ENCODE assay signal across 14 cellular contexts in genomic region chr15:95300958-95301357, GRCh38.
DNase-seq lines count a peak whose midpoint lies in the region; ATAC-seq and TF ChIP-seq lines count a peak whose summit lies in the region.
"Had no signal": no experiment of that assay in that cellular context is flagged by ENCODE, and none has a peak within 500 bp of the region (broad histone marks: within the 10 kb centered on the region; RNA-seq: fewer than 3 reads in every experiment).

No MANE protein-coding gene starts in this region.

- DNase-seq in MCF 10A (ENCODE audit: unreplicated experiment) (peak; percentile 7), breast epithelium (ENCODE audit: low spot score in 2 of 2) (no peak), astrocyte of the hippocampus (ENCODE audit: low read depth, low spot score) (peak; percentile 60), hepatic stellate cell (ENCODE audit: low spot score) (peak; percentile 41), thyroid gland (no peak), sciatic nerve (ENCODE audit: low spot score) (no peak), NCI-H2227 (lab: John Stamatoyannopoulos, UW; ENCODE audit: unreplicated experiment) (no peak)
- DNase-seq in stimulated activated CD4-positive, alpha-beta T cell treated with anti-CD3 and anti-CD28 coated beads, Interleukin-1b, Interleukin-23, amount 100 ng/mL, for 48 hours = no peak
- DNase-seq: activated CD8-positive, alpha-beta T cell treated with anti-CD3 and anti-CD28 coated beads for 36 hours; activated effector memory CD4-positive, alpha-beta T cell treated with anti-CD3 and anti-CD28 coated beads, Interleukin-2, amount 50 U/mL, for 16 hours; effector memory CD8-positive, alpha-beta T cell; islet precursor cell had no signal

- BruUV-seq in MCF 10A (replicated peaks; lab: Mats Ljungman, UMichigan) = no TSS peak

- H3K27me3 ChIP-seq in breast epithelium (no peaks in the 10 kb centered on the region), thyroid gland (no peaks in the 10 kb centered on the region)
- H3K27me3 ChIP-seq: vagina had no signal

- H3K27ac Mint-ChIP-seq in MCF 10A (ENCODE audit: low read depth, unreplicated experiment) = no peak overlapping the region
- H3K27ac Mint-ChIP-seq: activated CD8-positive, alpha-beta T cell treated with anti-CD3 and anti-CD28 coated beads for 36 hours; effector memory CD8-positive, alpha-beta T cell; stimulated activated memory B cell treated with anti-CD40 and anti-IgM and Interleukin-4, amounts not matched to agents 10 μg/mL and 1 μg/mL and 100 μg/mL, for 72 hours had no signal

- intact Hi-C loops in MCF 10A (cut with micrococcal nuclease) = no loop called here
- intact Hi-C loops in breast epithelium (cut with DNase I; ENCODE audit: low total_unique reads) = no loop called here
- intact Hi-C loops in thyroid gland (cut with DNase I) = loop anchor here (10.0 kb wide), 1 partner anchor 486 kb away; no protein-coding TSS in a partner anchor
- intact Hi-C loops in sciatic nerve (cut with DNase I) = no loop called here

- H3K9me3 ChIP-seq in breast epithelium (no peaks in the 10 kb centered on the region), thyroid gland (no peaks in the 10 kb centered on the region)
- H3K9me3 ChIP-seq: vagina had no signal

- H3K36me3 ChIP-seq in breast epithelium (no peaks in the 10 kb centered on the region), thyroid gland (no peaks in the 10 kb centered on the region)
- H3K36me3 ChIP-seq: vagina had no signal

- H3K4me3 ChIP-seq in breast epithelium (no peak overlapping the region), thyroid gland (replicated peaks in 1 of 3) (no peak overlapping the region)
- H3K4me3 ChIP-seq: vagina had no signal

- no peak for ATAC-seq in sciatic nerve
- ATAC-seq: activated CD8-positive, alpha-beta T cell treated with anti-CD3 and anti-CD28 coated beads for 36 hours; effector memory CD8-positive, alpha-beta T cell; stimulated activated memory B cell treated with anti-CD40 and anti-IgM and Interleukin-4, amounts not matched to agents 10 μg/mL and 1 μg/mL and 100 μg/mL, for 72 hours had no signal

- H3K4me1 ChIP-seq in breast epithelium (no peaks in the 10 kb centered on the region), thyroid gland (peaks cover 0 to 10% of the 10 kb centered on the region in 2 donors)

- H3K9me3 Mint-ChIP-seq in MCF 10A (ENCODE audit: unreplicated experiment) = peaks cover 7% of the 10 kb centered on the region
- H3K9me3 Mint-ChIP-seq: activated CD8-positive, alpha-beta T cell treated with anti-CD3 and anti-CD28 coated beads for 36 hours had no signal

- POLR2A ChIA-PET in MCF 10A (lab: Yijun Ruan, JAX) = no interaction called here

- no peaks in the 10 kb centered on the region for H3K4me1 Mint-ChIP-seq in MCF 10A (ENCODE audit: insufficient read depth, unreplicated experiment)
- H3K4me1 Mint-ChIP-seq: stimulated activated memory B cell treated with anti-CD40 and anti-IgM and Interleukin-4, amounts not matched to agents 10 μg/mL and 1 μg/mL and 100 μg/mL, for 72 hours had no signal

- no peak for TF ChIP-seq CTCF in MCF 10A (IDR thresholded peaks at IDR 0.05; ENCODE audit: unreplicated experiment)
- no peak for TF ChIP-seq CTCF in breast epithelium (IDR thresholded peaks at IDR 0.05)
- no peak for TF ChIP-seq CTCF in thyroid gland (IDR thresholded peaks at IDR 0.05)

- no peak overlapping the region for H3K4me3 Mint-ChIP-seq in MCF 10A (ENCODE audit: unreplicated experiment)
- H3K4me3 Mint-ChIP-seq: activated CD8-positive, alpha-beta T cell treated with anti-CD3 and anti-CD28 coated beads for 36 hours; effector memory CD8-positive, alpha-beta T cell; stimulated activated memory B cell treated with anti-CD40 and anti-IgM and Interleukin-4, amounts not matched to agents 10 μg/mL and 1 μg/mL and 100 μg/mL, for 72 hours had no signal

- no peaks in the 10 kb centered on the region for H3K27me3 Mint-ChIP-seq in MCF 10A (ENCODE audit: insufficient read depth, unreplicated experiment)
- H3K27me3 Mint-ChIP-seq: stimulated activated memory B cell treated with anti-CD40 and anti-IgM and Interleukin-4, amounts not matched to agents 10 μg/mL and 1 μg/mL and 100 μg/mL, for 72 hours had no signal

- 70 to 80% methylated on average over 4 of the region's 4 CpGs for WGBS in thyroid gland, 2 donors

- no peaks in the 10 kb centered on the region for H3K36me3 Mint-ChIP-seq in MCF 10A (ENCODE audit: insufficient read depth, unreplicated experiment)
- H3K36me3 Mint-ChIP-seq: stimulated activated memory B cell treated with anti-CD40 and anti-IgM and Interleukin-4, amounts not matched to agents 10 μg/mL and 1 μg/mL and 100 μg/mL, for 72 hours had no signal

- TF ChIP-seq POLR2A in breast epithelium (IDR thresholded peaks at IDR 0.05) (no peak), thyroid gland (IDR thresholded peaks at IDR 0.05) (no peak)

- CTCF ChIA-PET in MCF 10A (lab: Yijun Ruan, JAX) = no interaction called here

- H3K27ac ChIP-seq in breast epithelium (no peak overlapping the region), thyroid gland (peak overlapping the region in 2 of 3 donors; percentile 10 to 38)
- H3K27ac ChIP-seq: vagina had no signal

Comparison
In these comparisons a context has a peak if more than half of its experiments do, and no peak if none do; other contexts are left out.
1. DNase-seq: peak in MCF 10A (single experiment), astrocyte of the hippocampus (single experiment) and hepatic stellate cell (single experiment); none in breast epithelium (0 of 2), thyroid gland (0 of 2), sciatic nerve (single experiment), NCI-H2227 (single experiment) and stimulated activated CD4-positive, alpha-beta T cell treated with anti-CD3 and anti-CD28 coated beads, Interleukin-1b, Interleukin-23, amount 100 ng/mL, for 48 hours (single experiment).
2. H3K27ac ChIP-seq: peak in thyroid gland (2 of 3); none in breast epithelium (0 of 2).